Comparison of ENCODE assay signal across 1 cellular context in genomic region chr2:226798422-226799210, GRCh38.
TF ChIP-seq lines count a peak whose summit lies in the region.

No MANE protein-coding gene starts in this region.

TF ChIP-seq in HepG2, 621 proteins besides CTCF, POLR2A, EP300 and RAD21 (continued from another document and continues in another):
- TF ChIP-seq, protein P1, sequence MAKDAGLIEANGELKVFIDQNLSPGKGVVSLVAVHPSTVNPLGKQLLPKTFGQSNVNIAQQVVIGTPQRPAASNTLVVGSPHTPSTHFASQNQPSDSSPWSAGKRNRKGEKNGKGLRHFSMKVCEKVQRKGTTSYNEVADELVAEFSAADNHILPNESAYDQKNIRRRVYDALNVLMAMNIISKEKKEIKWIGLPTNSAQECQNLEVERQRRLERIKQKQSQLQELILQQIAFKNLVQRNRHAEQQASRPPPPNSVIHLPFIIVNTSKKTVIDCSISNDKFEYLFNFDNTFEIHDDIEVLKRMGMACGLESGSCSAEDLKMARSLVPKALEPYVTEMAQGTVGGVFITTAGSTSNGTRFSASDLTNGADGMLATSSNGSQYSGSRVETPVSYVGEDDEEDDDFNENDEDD (CRISPR knock-in tag; IDR thresholded peaks at IDR 0.05; ENCODE audit: borderline replicate concordance) = no peak
- TF ChIP-seq BORCS8-MEF2B (CRISPR knock-in tag; IDR thresholded peaks at IDR 0.05) (0 out of 2 replicates have a peak, but pooled peaks have one; percentile 2), ZNF552 (CRISPR knock-in tag; IDR thresholded peaks at IDR 0.05; ENCODE audit: borderline replicate concordance) (no peak), MTA1 (CRISPR knock-in tag; IDR thresholded peaks at IDR 0.05; ENCODE audit: borderline replicate concordance) (peak; percentile 8; the same call in 1 of the 2 replicates), ZNF564 (CRISPR knock-in tag; IDR thresholded peaks at IDR 0.05) (peak; percentile 28; the same call in 1 of the 2 replicates), CREM (IDR thresholded peaks at IDR 0.05) (no peak), CREM (CRISPR knock-in tag; IDR thresholded peaks at IDR 0.05) (no peak), PHB2 (IDR thresholded peaks at IDR 0.05; ENCODE audit: partially characterized antibody) (no peak), HNRNPK (IDR thresholded peaks at IDR 0.05; ENCODE audit: low read depth, low read length, poor library complexity, severe bottlenecking) (peak; percentile 3), ZBTB38 (CRISPR knock-in tag; IDR thresholded peaks at IDR 0.05) (peak; percentile 87), ZNF292 (CRISPR knock-in tag; IDR thresholded peaks at IDR 0.05; ENCODE audit: borderline replicate concordance, low read depth) (0 out of 2 replicates have a peak, but pooled peaks have one; percentile 3), REL (CRISPR knock-in tag; conservative IDR thresholded peaks at IDR 0.05) (0 out of 2 replicates have a peak, but pooled peaks have one; percentile 62), TEAD3 (CRISPR knock-in tag; optimal IDR thresholded peaks at IDR 0.05; ENCODE audit: borderline replicate concordance) (no peak), KDM5B (CRISPR knock-in tag; IDR thresholded peaks at IDR 0.05; ENCODE audit: borderline replicate concordance) (no peak), ATF1 (CRISPR knock-in tag; IDR thresholded peaks at IDR 0.05) (no peak), ZC3H13 (CRISPR knock-in tag; IDR thresholded peaks at IDR 0.05) (peak; percentile 15; the same call in 1 of the 2 replicates), SP5 (CRISPR knock-in tag; IDR thresholded peaks at IDR 0.05; ENCODE audit: borderline replicate concordance, low read depth) (no peak), NCOA2 (CRISPR knock-in tag; IDR thresholded peaks at IDR 0.05) (0 out of 2 replicates have a peak, but pooled peaks have one; percentile 6), HES4 (CRISPR knock-in tag; IDR thresholded peaks at IDR 0.05; ENCODE audit: borderline replicate concordance) (peak; percentile 55; the same call in 1 of the 2 replicates), ZSCAN21 (CRISPR knock-in tag; IDR thresholded peaks at IDR 0.05; ENCODE audit: borderline replicate concordance) (0 out of 2 replicates have a peak, but pooled peaks have one; percentile 30), ZNF567 (CRISPR knock-in tag; IDR thresholded peaks at IDR 0.05; ENCODE audit: borderline replicate concordance) (no peak), FOXK2 (IDR thresholded peaks at IDR 0.05) (no peak), POGZ (CRISPR knock-in tag; IDR thresholded peaks at IDR 0.05) (peak; percentile 54; the same call in 1 of the 2 replicates), ZBED4 (CRISPR knock-in tag; IDR thresholded peaks at IDR 0.05; ENCODE audit: borderline replicate concordance) (no peak), NFIC (IDR thresholded peaks at IDR 0.05; ENCODE audit: low read length) (no peak), ARNTL (CRISPR knock-in tag; IDR thresholded peaks at IDR 0.05) (no peak), TMF1 (CRISPR knock-in tag; IDR thresholded peaks at IDR 0.05; ENCODE audit: low read depth) (no peak), SP4 (CRISPR knock-in tag; IDR thresholded peaks at IDR 0.05) (0 out of 2 replicates have a peak, but pooled peaks have one; percentile 28), MYC (CRISPR knock-in tag; IDR thresholded peaks at IDR 0.05; ENCODE audit: borderline replicate concordance) (no peak), ZNF230 (CRISPR knock-in tag; IDR thresholded peaks at IDR 0.05) (0 out of 2 replicates have a peak, but pooled peaks have one; percentile 8), SIX4 (CRISPR knock-in tag; IDR thresholded peaks at IDR 0.05) (no peak), CSRNP1 (CRISPR knock-in tag; IDR thresholded peaks at IDR 0.05) (peak; percentile 40; the same call in 1 of the 2 replicates), LBX2 (CRISPR knock-in tag; IDR thresholded peaks at IDR 0.05; ENCODE audit: borderline replicate concordance) (peak; percentile 39; the same call in 1 of the 2 replicates), RBFOX2 (IDR thresholded peaks at IDR 0.05; ENCODE audit: low read depth, low read length) (peak; percentile 61)
- TF ChIP-seq, protein P2, sequence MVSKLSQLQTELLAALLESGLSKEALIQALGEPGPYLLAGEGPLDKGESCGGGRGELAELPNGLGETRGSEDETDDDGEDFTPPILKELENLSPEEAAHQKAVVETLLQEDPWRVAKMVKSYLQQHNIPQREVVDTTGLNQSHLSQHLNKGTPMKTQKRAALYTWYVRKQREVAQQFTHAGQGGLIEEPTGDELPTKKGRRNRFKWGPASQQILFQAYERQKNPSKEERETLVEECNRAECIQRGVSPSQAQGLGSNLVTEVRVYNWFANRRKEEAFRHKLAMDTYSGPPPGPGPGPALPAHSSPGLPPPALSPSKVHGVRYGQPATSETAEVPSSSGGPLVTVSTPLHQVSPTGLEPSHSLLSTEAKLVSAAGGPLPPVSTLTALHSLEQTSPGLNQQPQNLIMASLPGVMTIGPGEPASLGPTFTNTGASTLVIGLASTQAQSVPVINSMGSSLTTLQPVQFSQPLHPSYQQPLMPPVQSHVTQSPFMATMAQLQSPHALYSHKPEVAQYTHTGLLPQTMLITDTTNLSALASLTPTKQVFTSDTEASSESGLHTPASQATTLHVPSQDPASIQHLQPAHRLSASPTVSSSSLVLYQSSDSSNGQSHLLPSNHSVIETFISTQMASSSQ (IDR thresholded peaks at IDR 0.05; ENCODE audit: low read depth) = no peak
- TF ChIP-seq, protein P2 (CRISPR knock-in tag; IDR thresholded peaks at IDR 0.05; ENCODE audit: borderline replicate concordance) = no peak
- TF ChIP-seq, protein P3, sequence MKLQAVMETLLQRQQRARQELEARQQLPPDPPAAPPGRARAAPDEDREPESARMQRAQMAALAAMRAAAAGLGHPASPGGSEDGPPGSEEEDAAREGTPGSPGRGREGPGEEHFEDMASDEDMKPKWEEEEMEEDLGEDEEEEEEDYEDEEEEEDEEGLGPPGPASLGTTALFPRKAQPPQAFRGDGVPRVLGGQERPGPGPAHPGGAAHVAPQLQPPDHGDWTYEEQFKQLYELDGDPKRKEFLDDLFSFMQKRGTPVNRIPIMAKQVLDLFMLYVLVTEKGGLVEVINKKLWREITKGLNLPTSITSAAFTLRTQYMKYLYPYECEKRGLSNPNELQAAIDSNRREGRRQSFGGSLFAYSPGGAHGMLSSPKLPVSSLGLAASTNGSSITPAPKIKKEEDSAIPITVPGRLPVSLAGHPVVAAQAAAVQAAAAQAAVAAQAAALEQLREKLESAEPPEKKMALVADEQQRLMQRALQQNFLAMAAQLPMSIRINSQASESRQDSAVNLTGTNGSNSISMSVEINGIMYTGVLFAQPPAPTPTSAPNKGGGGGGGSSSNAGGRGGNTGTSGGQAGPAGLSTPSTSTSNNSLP (IDR thresholded peaks at IDR 0.05; ENCODE audit: low read depth, low read length) = no peak
- TF ChIP-seq, protein P4, sequence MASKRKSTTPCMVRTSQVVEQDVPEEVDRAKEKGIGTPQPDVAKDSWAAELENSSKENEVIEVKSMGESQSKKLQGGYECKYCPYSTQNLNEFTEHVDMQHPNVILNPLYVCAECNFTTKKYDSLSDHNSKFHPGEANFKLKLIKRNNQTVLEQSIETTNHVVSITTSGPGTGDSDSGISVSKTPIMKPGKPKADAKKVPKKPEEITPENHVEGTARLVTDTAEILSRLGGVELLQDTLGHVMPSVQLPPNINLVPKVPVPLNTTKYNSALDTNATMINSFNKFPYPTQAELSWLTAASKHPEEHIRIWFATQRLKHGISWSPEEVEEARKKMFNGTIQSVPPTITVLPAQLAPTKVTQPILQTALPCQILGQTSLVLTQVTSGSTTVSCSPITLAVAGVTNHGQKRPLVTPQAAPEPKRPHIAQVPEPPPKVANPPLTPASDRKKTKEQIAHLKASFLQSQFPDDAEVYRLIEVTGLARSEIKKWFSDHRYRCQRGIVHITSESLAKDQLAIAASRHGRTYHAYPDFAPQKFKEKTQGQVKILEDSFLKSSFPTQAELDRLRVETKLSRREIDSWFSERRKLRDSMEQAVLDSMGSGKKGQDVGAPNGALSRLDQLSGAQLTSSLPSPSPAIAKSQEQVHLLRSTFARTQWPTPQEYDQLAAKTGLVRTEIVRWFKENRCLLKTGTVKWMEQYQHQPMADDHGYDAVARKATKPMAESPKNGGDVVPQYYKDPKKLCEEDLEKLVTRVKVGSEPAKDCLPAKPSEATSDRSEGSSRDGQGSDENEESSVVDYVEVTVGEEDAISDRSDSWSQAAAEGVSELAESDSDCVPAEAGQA (IDR thresholded peaks at IDR 0.05; ENCODE audit: low read depth) = 0 out of 2 replicates have a peak, but pooled peaks have one; percentile 36
- TF ChIP-seq, protein P4 (CRISPR knock-in tag; IDR thresholded peaks at IDR 0.05; ENCODE audit: borderline replicate concordance) = no peak
- TF ChIP-seq, protein P5, sequence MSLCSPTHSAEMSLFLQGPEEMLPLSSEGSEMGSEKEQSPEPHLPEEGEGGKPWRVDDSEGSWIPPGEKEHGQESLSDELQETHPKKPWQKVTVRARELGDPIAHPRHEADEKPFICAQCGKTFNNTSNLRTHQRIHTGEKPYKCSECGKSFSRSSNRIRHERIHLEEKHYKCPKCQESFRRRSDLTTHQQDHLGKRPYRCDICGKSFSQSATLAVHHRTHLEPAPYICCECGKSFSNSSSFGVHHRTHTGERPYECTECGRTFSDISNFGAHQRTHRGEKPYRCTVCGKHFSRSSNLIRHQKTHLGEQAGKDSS (CRISPR knock-in tag; IDR thresholded peaks at IDR 0.05; ENCODE audit: borderline replicate concordance, low read depth) = 0 out of 2 replicates have a peak, but pooled peaks have one; percentile 23
